Comparison of ENCODE assay signal across 16 cellular contexts in the genomic region with DNA sequence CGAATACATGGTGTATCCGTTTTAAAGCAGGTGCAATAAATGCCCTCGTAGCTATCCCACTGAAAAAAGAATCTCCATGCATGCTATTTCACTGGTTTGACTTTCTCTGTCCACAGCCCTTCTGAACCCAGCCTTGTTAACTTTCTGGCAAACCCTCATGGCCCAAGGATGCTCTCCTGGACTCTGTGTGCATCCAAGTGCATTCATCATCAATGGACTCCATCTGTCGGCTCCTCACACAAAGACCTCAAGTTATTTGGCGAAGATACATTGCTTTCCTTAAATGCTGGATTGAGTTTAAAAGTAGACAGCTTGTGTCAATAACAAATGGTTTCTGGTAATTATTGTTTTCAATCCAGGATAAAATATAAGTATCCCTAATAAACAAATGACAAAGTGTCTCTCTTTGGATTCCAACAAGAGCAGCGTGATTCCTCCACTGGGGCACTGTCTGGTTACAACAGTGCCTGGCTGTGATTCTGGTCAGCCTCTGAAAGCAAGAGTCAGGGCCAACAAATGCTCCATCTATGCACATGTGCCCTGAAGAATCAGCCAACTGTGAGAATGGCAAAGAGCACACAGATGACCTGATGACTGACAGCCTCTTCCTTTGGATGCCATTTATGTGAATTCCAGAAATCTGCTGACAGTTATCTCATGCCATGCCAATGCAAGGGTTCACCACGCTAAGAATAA. TPM values are rescaled to one million over a fixed set of nuclear protein-coding genes. Genes with fewer than 3 reads are reported as not detected.
DNase-seq lines count a peak whose midpoint lies in the region; ATAC-seq and TF ChIP-seq lines count a peak whose summit lies in the region.
"Had no signal": no experiment of that assay in that cellular context is flagged by ENCODE, and none has a peak within 500 bp of the region (broad histone marks: within the 10 kb centered on the region; RNA-seq: fewer than 3 reads in every experiment).

No MANE protein-coding gene starts in this region.

- no peak overlapping the region for H2BK120ac ChIP-seq in IMR-90 (ENCODE audit: low read depth, low read length)

- H3K27ac Mint-ChIP-seq in CD4-positive, alpha-beta T cell = peak overlapping the region; percentile 72
- peak overlapping the region in 9 of 10 donors; percentile 2 to 88 (median 68) for H3K27ac Mint-ChIP-seq in naive thymus-derived CD8-positive, alpha-beta T cell
- H3K27ac Mint-ChIP-seq: memory B cell had no signal

- H3K27me3 ChIP-seq in CD4-positive, alpha-beta T cell (ENCODE audit: control insufficient read depth, insufficient read depth, low read length) = no peaks in the 10 kb centered on the region
- no peaks in the 10 kb centered on the region for H3K27me3 ChIP-seq in IMR-90 (ENCODE audit: control insufficient read depth, insufficient read depth, low read length)
- H3K27me3 ChIP-seq: colonic mucosa, Peyer's patch had no signal

- no peak overlapping the region for H3K4me2 ChIP-seq in IMR-90 (ENCODE audit: low read depth, low read length)
- H3K4me2 ChIP-seq: KMS-11 had no signal

- peaks cover 14 to 25% of the 10 kb centered on the region in 2 experiments for H3K79me1 ChIP-seq in IMR-90 (ENCODE audit: low read depth in 1 of 2, low read length in 2 of 2)

- no peak for TF ChIP-seq CTCF in CD4-positive, alpha-beta T cell (IDR thresholded peaks at IDR 0.05)
- TF ChIP-seq CTCF in IMR-90 (conservative IDR thresholded peaks at IDR 0.05; ENCODE audit: low read depth, low read length) = no peak

- H4K91ac ChIP-seq in IMR-90 (ENCODE audit: insufficient read depth, low read depth, low read length) = no peak overlapping the region

- no peak overlapping the region for H3K4me3 ChIP-seq in IMR-90 (ENCODE audit: insufficient read depth, low read depth, low read length)
- H3K4me3 ChIP-seq: colonic mucosa, Peyer's patch had no signal

- H3K18ac ChIP-seq in IMR-90 (ENCODE audit: low read depth, low read length) = peak overlapping the region; percentile 7; the same call in 1 of the 2 replicates

- H3K23ac ChIP-seq in IMR-90 (ENCODE audit: low read depth, low read length) = no peak overlapping the region

- no peak overlapping the region for H2AK9ac ChIP-seq in IMR-90 (replicated peaks; ENCODE audit: low read depth, low read length, poor library complexity)

- H2BK20ac ChIP-seq in IMR-90 (ENCODE audit: low read depth, low read length) = no peak overlapping the region

- H3K27ac ChIP-seq in CD4-positive, alpha-beta T cell (ENCODE audit: low read depth, low read length) = no peak overlapping the region
- H3K27ac ChIP-seq in IMR-90 (ENCODE audit: insufficient read depth, low read length) = no peak overlapping the region
- H3K27ac ChIP-seq in cingulate gyrus (ENCODE audit: low read depth, low read length) = peak overlapping the region; percentile 81
- H3K27ac ChIP-seq: colonic mucosa, KMS-11 had no signal

- no peaks in the 10 kb centered on the region for H3K9me3 ChIP-seq in CD4-positive, alpha-beta T cell (ENCODE audit: control insufficient read depth, low read length)
- no peaks in the 10 kb centered on the region for H3K9me3 ChIP-seq in IMR-90 (ENCODE audit: control insufficient read depth, insufficient read depth, low read length)
- H3K9me3 ChIP-seq: colonic mucosa, Peyer's patch had no signal

- H3K4me1 ChIP-seq in IMR-90 (ENCODE audit: control insufficient read depth, insufficient read depth, low read length) = peaks cover 17% of the 10 kb centered on the region
- H3K4me1 ChIP-seq: colonic mucosa had no signal

- H3K36me3 Mint-ChIP-seq in CD4-positive, alpha-beta T cell (ENCODE audit: low read depth) = peaks cover 61% of the 10 kb centered on the region
- H3K36me3 Mint-ChIP-seq in naive thymus-derived CD8-positive, alpha-beta T cell = peaks cover 0 to 27% (median 15%) of the 10 kb centered on the region in 3 donors

- CTCF ChIA-PET in CD4-positive, alpha-beta T cell (lab: Charles Lee) = interaction anchor here (0.7 to 1.1 kb wide), 2 partner anchors 22 to 63 kb away, joined by 3 read pairs; no protein-coding TSS in a partner anchor
- CTCF ChIA-PET in IMR-90 (lab: Yijun Ruan, JAX) = no interaction called here

- H4K5ac ChIP-seq in IMR-90 (ENCODE audit: low read depth, low read length) = no peak overlapping the region

- no peak for ATAC-seq in CD4-positive, alpha-beta T cell (ENCODE audit: poor library complexity)
- no peak for ATAC-seq in IMR-90 (ENCODE audit: low read depth)
- no peak for ATAC-seq in naive thymus-derived CD8-positive, alpha-beta T cell
- no peak for ATAC-seq in GM21423 (IDR thresholded peaks at IDR 0.05; ENCODE audit: unreplicated experiment)
- ATAC-seq: esophagus mucosa had no signal

- H3K56ac ChIP-seq in IMR-90 (ENCODE audit: extremely low read depth, insufficient read depth, low read length) = no peak overlapping the region

- H2BK5ac ChIP-seq in IMR-90 (ENCODE audit: low read depth, low read length, poor library complexity, severe bottlenecking) = no peak overlapping the region

- no peak overlapping the region for H2BK15ac ChIP-seq in IMR-90 (ENCODE audit: low read depth, low read length)

- peak overlapping the region; percentile 48 for H3K4me3 Mint-ChIP-seq in CD4-positive, alpha-beta T cell
- peak overlapping the region in 3 of 10 donors; percentile 24 to 52 (median 26) for H3K4me3 Mint-ChIP-seq in naive thymus-derived CD8-positive, alpha-beta T cell
- H3K4me3 Mint-ChIP-seq: memory B cell had no signal

- H2AFZ ChIP-seq in IMR-90 (replicated peaks; ENCODE audit: low read length, poor library complexity) = no peak overlapping the region

- POLR2A ChIA-PET in CD4-positive, alpha-beta T cell (lab: Charles Lee) = interaction anchor here (0.9 to 2.5 kb wide), 9 partner anchors 10 to 39 kb away, joined by 3 to 15 read pairs (median 4); no protein-coding TSS in a partner anchor
- POLR2A ChIA-PET in IMR-90 (lab: Charles Lee; ENCODE audit: unreplicated experiment) = no interaction called here
- POLR2A ChIA-PET in naive thymus-derived CD8-positive, alpha-beta T cell (lab: Charles Lee) = interaction anchor here (0.8 to 2.0 kb wide), 4 partner anchors 10 to 36 kb away, joined by 3 to 7 read pairs (median 4); no protein-coding TSS in a partner anchor

- peaks cover 75% of the 10 kb centered on the region for H3K4me1 Mint-ChIP-seq in CD4-positive, alpha-beta T cell (ENCODE audit: low read depth)
- peaks cover 29 to 73% (median 49%) of the 10 kb centered on the region in 4 donors for H3K4me1 Mint-ChIP-seq in naive thymus-derived CD8-positive, alpha-beta T cell

- no peak overlapping the region for H3K9ac ChIP-seq in IMR-90 (ENCODE audit: low read depth, low read length)
- H3K9ac ChIP-seq: KMS-11 had no signal

- H4K8ac ChIP-seq in IMR-90 (ENCODE audit: low read depth in 2 of 2, low read length in 2 of 2) = no peak overlapping the region

- no peak for DNase-seq in CD4-positive, alpha-beta T cell
- DNase-seq in IMR-90 (no peak), DMS79 treated with DMSO at 0.1 percent for 48 hours (lab: John Stamatoyannopoulos, UW) (no peak), RKO (ENCODE audit: low spot score) (no peak)
- no peak for DNase-seq in naive thymus-derived CD8-positive, alpha-beta T cell
- DNase-seq: activated CD4-positive, alpha-beta T cell treated with anti-CD3 and anti-CD28 coated beads, Interleukin-2, amount 50 U/mL, for 1 hour; activated naive CD4-positive, alpha-beta T cell; colonic mucosa; NCI-H510A treated with DMSO at 0.1 percent for 48 hours; T-helper 2 cell had no signal

- H3K36me3 ChIP-seq in IMR-90 (ENCODE audit: control insufficient read depth, insufficient read depth, low read length) = 0 out of 2 replicates have a peak, but pooled peaks cover 1% of the 10 kb centered on the region
- H3K36me3 ChIP-seq: colonic mucosa, Peyer's patch had no signal

- H4K20me1 ChIP-seq in IMR-90 (ENCODE audit: insufficient read depth, low read length) = peaks cover 16% of the 10 kb centered on the region

- no peak overlapping the region for H3K14ac ChIP-seq in IMR-90 (replicated peaks; ENCODE audit: low read depth, low read length)

- no peak for TF ChIP-seq POLR2A in IMR-90 (IDR thresholded peaks at IDR 0.05; ENCODE audit: low read depth, low read length)

- in situ Hi-C loops in IMR-90 (cut with MboI; ENCODE audit: low sequenced_read_pairs) = no loop called here

- no peaks in the 10 kb centered on the region for H3K9me3 Mint-ChIP-seq in CD4-positive, alpha-beta T cell
- no peaks in the 10 kb centered on the region for H3K9me3 Mint-ChIP-seq in naive thymus-derived CD8-positive, alpha-beta T cell
- H3K9me3 Mint-ChIP-seq: memory B cell had no signal

- no peak overlapping the region; the same call in 1 of the 2 replicates for H2AK5ac ChIP-seq in IMR-90 (ENCODE audit: low read depth, low read length)

- no peak for TF ChIP-seq RAD21 in IMR-90 (IDR thresholded peaks at IDR 0.05; ENCODE audit: low read length)

- BruUV-seq in IMR-90 (replicated peaks; lab: Mats Ljungman, UMichigan) = no TSS peak

- H3K27me3 Mint-ChIP-seq in CD4-positive, alpha-beta T cell = no peaks in the 10 kb centered on the region
- no peaks in the 10 kb centered on the region for H3K27me3 Mint-ChIP-seq in naive thymus-derived CD8-positive, alpha-beta T cell
- H3K27me3 Mint-ChIP-seq: memory B cell had no signal

- H3K4ac ChIP-seq in IMR-90 (ENCODE audit: low read depth, low read length) = no peak overlapping the region

- 92% methylated on average over 4 of the region's 7 CpGs; no CpG with 5 or more reads in 1 of the 2 experiments for WGBS in IMR-90 (ENCODE audit: extremely low coverage in 2 of 2, insufficient read length in 1 of 2), 2 experiments

- dilution Hi-C loops in IMR-90 (cut with HindIII; ENCODE audit: low sequenced_read_pairs, unreplicated experiment) = no loop called here

- intact Hi-C loops in CD4-positive, alpha-beta T cell (cut with DNase I, micrococcal nuclease) = loop anchor here in 1 of 2 experiments (2.0 kb wide), 1 partner anchor 15 kb away; no protein-coding TSS in a partner anchor
- intact Hi-C loops in IMR-90 (cut with micrococcal nuclease) = no loop called here

- peaks cover 9% of the 10 kb centered on the region for H3K9me1 ChIP-seq in IMR-90 (ENCODE audit: insufficient read depth, low read length)

TF ChIP-seq in IMR-90, 13 proteins besides CTCF, POLR2A, EP300 and RAD21 (continues in another document):
- TF ChIP-seq, protein P1, sequence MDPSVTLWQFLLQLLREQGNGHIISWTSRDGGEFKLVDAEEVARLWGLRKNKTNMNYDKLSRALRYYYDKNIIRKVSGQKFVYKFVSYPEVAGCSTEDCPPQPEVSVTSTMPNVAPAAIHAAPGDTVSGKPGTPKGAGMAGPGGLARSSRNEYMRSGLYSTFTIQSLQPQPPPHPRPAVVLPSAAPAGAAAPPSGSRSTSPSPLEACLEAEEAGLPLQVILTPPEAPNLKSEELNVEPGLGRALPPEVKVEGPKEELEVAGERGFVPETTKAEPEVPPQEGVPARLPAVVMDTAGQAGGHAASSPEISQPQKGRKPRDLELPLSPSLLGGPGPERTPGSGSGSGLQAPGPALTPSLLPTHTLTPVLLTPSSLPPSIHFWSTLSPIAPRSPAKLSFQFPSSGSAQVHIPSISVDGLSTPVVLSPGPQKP (IDR thresholded peaks at IDR 0.05; ENCODE audit: borderline replicate concordance, low read depth, low read length) = no peak

RNA-seq across cellular contexts. Expression of a gene that starts 55.7 kb away (rescaled TPM):
- 100 to 1,000 TPM; 419 TPM for total RNA-seq in CD4-positive, alpha-beta T cell
- total RNA-seq in IMR-90 (2012; rRNA removed) = 36.4 and 41.1 TPM in 2 replicates
- 30.8 and 35.1 TPM in 2 replicates for polyA plus RNA-seq in IMR-90 (2012; rRNA removed)
- polyA plus RNA-seq in IMR-90 (2012; cell fraction: cytosol; rRNA removed) = 41.7 and 98.8 TPM in 2 replicates
- polyA plus RNA-seq in IMR-90 (2012; cell fraction: nucleus; rRNA removed; ENCODE audit: low replicate concordance) = 36.3 and 72.0 TPM in 2 replicates
- 100 to 1,000 TPM; 521 to 531 TPM for total RNA-seq in naive thymus-derived CD8-positive, alpha-beta T cell
- 100 to 1,000 TPM; 159 to 317 (median 317) TPM for polyA plus RNA-seq in naive thymus-derived CD8-positive, alpha-beta T cell
